In the genomic region with DNA sequence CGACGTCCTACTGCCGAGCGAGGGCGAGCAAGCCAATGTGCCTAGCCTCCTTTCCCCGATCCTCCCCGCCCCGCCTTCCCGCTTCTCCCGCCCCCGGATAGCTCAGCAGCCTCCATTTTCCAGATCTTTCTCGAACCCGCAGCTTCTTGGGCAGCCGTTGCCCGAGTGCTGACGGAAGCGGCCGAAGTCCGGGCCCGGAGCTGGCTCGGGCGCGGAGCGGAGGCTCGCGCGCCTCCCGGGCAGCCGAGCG, we compare ENCODE assay signal across 8 cellular contexts. TPM values are rescaled to one million over a fixed set of nuclear protein-coding genes. Genes with fewer than 3 reads are reported as not detected.
DNase-seq lines count a peak whose midpoint lies in the region; TF ChIP-seq lines count a peak whose summit lies in the region.

No MANE protein-coding gene starts in this region.

- H3K79me2 ChIP-seq in GM23248 (ENCODE audit: insufficient read depth) = no peaks in the 10 kb centered on the region
- no peaks in the 10 kb centered on the region for H3K79me2 ChIP-seq in Karpas-422 (ENCODE audit: low read length)

- H2AFZ ChIP-seq in GM23248 (peak overlapping the region; percentile 86), Karpas-422 (ENCODE audit: low read length) (peak overlapping the region; percentile 91; the same call in 1 of the 2 replicates)

- peak overlapping the region; percentile 78 for H3K4me3 ChIP-seq in GM23248
- peak overlapping the region; percentile 79 for H3K4me3 ChIP-seq in Karpas-422 (ENCODE audit: low read length)
- peak overlapping the region; percentile 86 for H3K4me3 ChIP-seq in mucosa of rectum (ENCODE audit: low read length in 2 of 2)
- peak overlapping the region; percentile 79 to 81 for H3K4me3 ChIP-seq in testis

- peak; percentile 78 for DNase-seq in activated CD8-positive, alpha-beta memory T cell treated with anti-CD3 and anti-CD28 coated beads for 24 hours
- no peak for DNase-seq in activated CD8-positive, alpha-beta memory T cell treated with anti-CD3 and anti-CD28 coated beads, Interleukin-2, amount 50 U/mL, for 4 hours
- DNase-seq in GM23248 (peak; percentile 95), Karpas-422 (peak; percentile 89), UCSD-AML1 (lab: John Stamatoyannopoulos, UW; ENCODE audit: unreplicated experiment) (peak; percentile 81), erythroblast (lab: John Stamatoyannopoulos, UW) (peak; percentile 90 to 92), testis (peak; percentile 93)

- H3K27ac ChIP-seq in GM23248 = 0 out of 2 replicates have a peak overlapping the region, but pooled peaks have one; percentile 18
- no peak overlapping the region for H3K27ac ChIP-seq in Karpas-422 (ENCODE audit: low read length)
- H3K27ac ChIP-seq in mucosa of rectum (ENCODE audit: low read depth in 2 of 2, low read length in 2 of 2) = peak overlapping the region in 1 of 2 donors; percentile 18
- H3K27ac ChIP-seq in testis = peak overlapping the region; percentile 88 to 91

- H3K9me2 ChIP-seq in GM23248 (ENCODE audit: insufficient read depth) = no peaks in the 10 kb centered on the region
- no peaks in the 10 kb centered on the region for H3K9me2 ChIP-seq in Karpas-422 (replicated peaks; ENCODE audit: insufficient read depth, low read length)

- no peaks in the 10 kb centered on the region for H4K20me1 ChIP-seq in GM23248 (ENCODE audit: insufficient read depth)
- H4K20me1 ChIP-seq in Karpas-422 (ENCODE audit: insufficient read depth, low read depth, low read length) = no peaks in the 10 kb centered on the region

- TF ChIP-seq POLR2A in erythroblast (IDR thresholded peaks at IDR 0.05; ENCODE audit: low read length) = no peak
- no peak for TF ChIP-seq POLR2A in testis (IDR thresholded peaks at IDR 0.05)

- H3K9me3 ChIP-seq in GM23248 (ENCODE audit: low read depth) (no peaks in the 10 kb centered on the region), Karpas-422 (ENCODE audit: low read length) (no peaks in the 10 kb centered on the region), mucosa of rectum (ENCODE audit: control insufficient read depth in 2 of 2, low read length in 2 of 2) (no peaks in the 10 kb centered on the region), testis (no peaks in the 10 kb centered on the region)

- H3F3A ChIP-seq in GM23248 (ENCODE audit: insufficient read depth) = peaks cover 10% of the 10 kb centered on the region; the same call in 1 of the 2 replicates

- H3K4me2 ChIP-seq in GM23248 (ENCODE audit: unreplicated experiment) (peak overlapping the region; percentile 95), Karpas-422 (ENCODE audit: low read depth, low read length, poor library complexity, severe bottlenecking) (peak overlapping the region; percentile 96)

- in situ Hi-C loops in GM23248 (cut with MboI) = no loop called here

- TF ChIP-seq CTCF in testis (IDR thresholded peaks at IDR 0.05) = peak in 1 of 3 experiments; percentile 13

- H3K4me1 ChIP-seq in GM23248 (ENCODE audit: insufficient read depth) (no peaks in the 10 kb centered on the region), Karpas-422 (ENCODE audit: low read length) (peaks cover 26% of the 10 kb centered on the region), mucosa of rectum (ENCODE audit: control insufficient read depth in 2 of 2, insufficient read depth in 2 of 2, low read length in 2 of 2) (peaks cover 5 to 7% of the 10 kb centered on the region in 2 donors), testis (no peaks in the 10 kb centered on the region)

- H3K36me3 ChIP-seq in GM23248 (ENCODE audit: low read depth) (no peaks in the 10 kb centered on the region), Karpas-422 (ENCODE audit: insufficient read depth, low read length) (no peaks in the 10 kb centered on the region), mucosa of rectum (ENCODE audit: control insufficient read depth in 2 of 2, insufficient read depth in 2 of 2, low read length in 2 of 2) (no peaks in the 10 kb centered on the region), testis (ENCODE audit: low read depth, missing control alignments) (no peaks in the 10 kb centered on the region)

- H3K27me3 ChIP-seq in GM23248 (replicated peaks; ENCODE audit: insufficient read depth) = no peaks in the 10 kb centered on the region
- no peaks in the 10 kb centered on the region; the same call in 1 of the 2 replicates for H3K27me3 ChIP-seq in Karpas-422 (ENCODE audit: low read length)
- H3K27me3 ChIP-seq in mucosa of rectum (ENCODE audit: control insufficient read depth in 2 of 2, insufficient read depth in 2 of 2, low read length in 2 of 2) = peaks cover 3 to 7% of the 10 kb centered on the region in 2 donors
- H3K27me3 ChIP-seq in testis = no peaks in the 10 kb centered on the region

- H3K9ac ChIP-seq in GM23248 = peak overlapping the region; percentile 85
- H3K9ac ChIP-seq in Karpas-422 (ENCODE audit: low read length) = peak overlapping the region; percentile 71
- H3K9ac ChIP-seq in mucosa of rectum (ENCODE audit: low read depth in 1 of 2, low read length in 2 of 2) = peak overlapping the region; percentile 78 to 79

- intact Hi-C loops in testis (cut with DNase I; ENCODE audit: low total_unique reads) = no loop called here

- 0 to 1% methylated on average over 26 to 30 of the region's 30 CpGs for WGBS in GM23248 (ENCODE audit: low coverage in 1 of 2, low lambda C conversion rate in 2 of 2, missing lambda C conversion rate in 2 of 2), 2 experiments
- 1% methylated on average over 29 of the region's 30 CpGs; no CpG with 5 or more reads in 1 of the 2 donors for WGBS in testis, 2 donors

RNA-seq across cellular contexts. Expression of a gene that starts 0.2 kb away (rescaled TPM):
- total RNA-seq in GM23248 (2014; rRNA removed; shearing (Covaris generic)) = 1.3 and 1.4 TPM in 2 replicates
- polyA plus RNA-seq in GM23248 (2016; fragmentation: Nextera tagmentation; extraction: Ambion mirVana) = 2.1 and 2.2 TPM in 2 replicates
- total RNA-seq in Karpas-422 (2014; rRNA removed; shearing (Covaris generic); ENCODE audit: low replicate concordance) = 0.40 and 1.9 TPM in 2 replicates
- 100 to 1,000 TPM in 1 of 2 donors, 10 to 100 TPM in 1; 53.1 to 132 TPM for total RNA-seq in testis
- polyA plus RNA-seq in testis (ENCODE audit: insufficient read depth, low read depth, low replicate concordance) = 151 TPM

RNA-seq across cellular contexts. Expression of a gene that starts 51.8 kb away (rescaled TPM):
- total RNA-seq in GM23248 (2014; rRNA removed; shearing (Covaris generic)) = not detected in 2 replicates
- polyA plus RNA-seq in GM23248 (2016; fragmentation: Nextera tagmentation; extraction: Ambion mirVana) (not detected in 2 replicates), testis (ENCODE audit: insufficient read depth, low read depth, low replicate concordance) (92.2 TPM)
- not detected in 2 replicates for total RNA-seq in Karpas-422 (2014; rRNA removed; shearing (Covaris generic); ENCODE audit: low replicate concordance)
- 10 to 100 TPM; 23.4 to 28.1 TPM for total RNA-seq in testis

Comparison
In these comparisons a context has a peak if more than half of its experiments do, and no peak if none do; other contexts are left out.
1. RNA of a gene that starts 0.2 kb away (total RNA-seq): 53.1 to 132 TPM in testis; 0.40 to 1.9 TPM in Karpas-422 and 1.3 to 1.4 TPM in GM23248; every median in the first group is over 10 times any median in the second.
2. RNA of a gene that starts 51.8 kb away (total RNA-seq): 23.4 to 28.1 TPM in testis; not detected in GM23248 and not detected in Karpas-422; every median in the first group is over 10 times any median in the second.
3. Peak in every context shown above with its lines, with median percentiles within 50 percentile points of each other: H3K4me3 ChIP-seq and H3K9ac ChIP-seq.